In the genomic region with DNA sequence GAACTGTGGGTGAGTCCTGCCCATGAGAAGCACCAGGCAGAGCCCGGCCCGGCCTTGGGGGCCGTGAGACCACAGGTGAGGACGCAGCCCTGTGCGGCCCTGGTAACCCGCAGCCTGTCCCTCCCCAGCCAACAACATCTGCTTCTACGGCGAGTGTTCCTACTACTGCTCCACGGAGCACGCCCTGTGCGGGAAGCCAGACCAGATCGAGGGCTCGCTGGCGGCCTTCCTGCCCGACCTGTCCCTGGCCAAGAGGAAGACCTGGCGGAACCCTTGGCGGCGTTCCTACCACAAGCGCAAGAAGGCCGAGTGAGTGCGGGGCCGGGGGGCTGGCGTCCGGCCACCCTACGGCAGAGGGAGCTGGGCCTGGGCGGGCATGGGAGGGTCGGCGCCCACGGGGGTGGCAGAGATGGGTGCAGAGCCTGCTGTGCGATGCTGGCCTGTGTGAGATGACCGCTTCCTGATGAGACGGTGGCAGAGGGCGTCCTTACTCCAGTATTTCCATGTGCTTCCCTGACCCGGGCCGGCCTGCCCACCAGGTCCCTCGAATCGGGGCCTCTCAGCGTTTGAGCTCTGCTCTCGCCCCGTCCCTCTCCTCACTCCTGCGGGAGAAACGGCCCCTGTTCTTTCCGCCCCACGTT, we compare ENCODE assay signal across 26 cellular contexts. TPM values are rescaled to one million over a fixed set of nuclear protein-coding genes. Genes with fewer than 3 reads are reported as not detected.
"Had no signal": no experiment of that assay in that cellular context is flagged by ENCODE, and none has a peak within 500 bp of the region (broad histone marks: within the 10 kb centered on the region; RNA-seq: fewer than 3 reads in every experiment).

No MANE protein-coding gene starts in this region.

- DNase-seq: activated CD4-positive, alpha-beta T cell treated with anti-CD3 and anti-CD28 coated beads for 4 hours; activated CD8-positive, alpha-beta memory T cell treated with anti-CD3 and anti-CD28 coated beads, Interleukin-2, amount 50 U/mL, for 4 hours; activated CD8-positive, alpha-beta T cell treated with anti-CD3 and anti-CD28 coated beads for 36 hours; activated gamma-delta T cell treated with Interleukin-2 at 50 U/mL for 16 hours; activated naive CD4-positive, alpha-beta T cell treated with anti-CD3 and anti-CD28 coated beads, Interleukin-2, amount 10 ng/mL, durations not matched to agents 7 days and 5 days; activated naive CD8-positive, alpha-beta T cell treated with anti-CD3 and anti-CD28 coated beads for 36 hours; activated T-cell treated with anti-CD3 and anti-CD28 coated beads, Interleukin-2, amount 50 U/mL, for 72 hours; Karpas-422; MM.1S; NCI-H1105; NCI-H1436; NCI-H1694 treated with DMSO at 0.1 percent for 48 hours; NCI-H2029 treated with DMSO at 0.1 percent for 48 hours; NCI-H345; NCI-H510A; NCI-H82; RPMI8226; SHP77; SW 1271 had no signal

- H3K4me1 ChIP-seq: SJSA1 had no signal

- ATAC-seq: activated CD4-positive, CD25-positive, alpha-beta regulatory T cell treated with anti-CD3 and anti-CD28 coated beads, Interleukin-2, amount 50 U/mL, for 24 hours; activated CD8-positive, alpha-beta T cell treated with anti-CD3 and anti-CD28 coated beads for 36 hours; activated T-cell treated with anti-CD3 and anti-CD28 coated beads, Interleukin-2, amount 50 U/mL, for 72 hours; K562; SK-N-SH treated with all-trans-retinoic acid at 6 μM for 48 hours had no signal

- H3K36me3 ChIP-seq: SJSA1 had no signal

- H3K4me3 ChIP-seq: K562, SJSA1 had no signal

- H3K27ac ChIP-seq: SJSA1 had no signal

- H3K27me3 ChIP-seq: SJSA1 had no signal

RNA-seq across cellular contexts. Expression of a gene that starts 34.1 kb away (rescaled TPM):
- total RNA-seq: activated CD8-positive, alpha-beta T cell treated with anti-CD3 and anti-CD28 coated beads for 36 hours; activated naive CD8-positive, alpha-beta T cell treated with anti-CD3 and anti-CD28 coated beads for 36 hours; activated T-cell treated with anti-CD3 and anti-CD28 coated beads, Interleukin-2, amount 50 U/mL, for 72 hours; activated T-helper 2 cell treated with anti-CD3 and anti-CD28 coated beads, Interferon-gamma antibody, Interleukin-2, Interleukin-4, amounts not matched to agents 10 μg/mL and 5 μg/mL and 100 μg/mL, durations not matched to agents 14 hours and 24 hours and 36 hours; K562; OCI-LY7; SJSA1 had no signal
- polyA plus RNA-seq: adipose tissue, K562 had no signal
